Comparison of ENCODE assay signal across 1 cellular context in the genomic region with DNA sequence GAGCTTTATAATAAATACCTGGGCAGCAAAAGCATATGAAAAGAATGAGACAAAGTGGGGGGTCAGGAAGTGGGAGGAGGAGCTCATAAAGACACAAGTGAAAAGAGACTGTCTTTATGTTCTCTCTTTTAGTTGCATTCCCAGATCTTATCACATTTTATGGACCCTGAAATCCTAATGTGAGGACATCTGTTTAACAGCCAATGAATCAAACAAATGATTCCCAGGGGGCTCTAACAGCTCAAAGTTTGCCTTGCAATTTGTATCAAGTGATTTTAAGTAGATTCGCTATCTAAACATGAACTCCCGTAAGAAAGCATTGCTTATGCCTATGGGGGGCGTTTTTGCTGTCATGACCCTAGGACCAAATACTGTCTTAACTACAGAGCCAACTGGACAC.
TF ChIP-seq lines count a peak whose summit lies in the region.

No MANE protein-coding gene starts in this region.

TF ChIP-seq in H1, 55 proteins besides CTCF, POLR2A, EP300 and RAD21 (continued from another document):
- TF ChIP-seq, protein P1, sequence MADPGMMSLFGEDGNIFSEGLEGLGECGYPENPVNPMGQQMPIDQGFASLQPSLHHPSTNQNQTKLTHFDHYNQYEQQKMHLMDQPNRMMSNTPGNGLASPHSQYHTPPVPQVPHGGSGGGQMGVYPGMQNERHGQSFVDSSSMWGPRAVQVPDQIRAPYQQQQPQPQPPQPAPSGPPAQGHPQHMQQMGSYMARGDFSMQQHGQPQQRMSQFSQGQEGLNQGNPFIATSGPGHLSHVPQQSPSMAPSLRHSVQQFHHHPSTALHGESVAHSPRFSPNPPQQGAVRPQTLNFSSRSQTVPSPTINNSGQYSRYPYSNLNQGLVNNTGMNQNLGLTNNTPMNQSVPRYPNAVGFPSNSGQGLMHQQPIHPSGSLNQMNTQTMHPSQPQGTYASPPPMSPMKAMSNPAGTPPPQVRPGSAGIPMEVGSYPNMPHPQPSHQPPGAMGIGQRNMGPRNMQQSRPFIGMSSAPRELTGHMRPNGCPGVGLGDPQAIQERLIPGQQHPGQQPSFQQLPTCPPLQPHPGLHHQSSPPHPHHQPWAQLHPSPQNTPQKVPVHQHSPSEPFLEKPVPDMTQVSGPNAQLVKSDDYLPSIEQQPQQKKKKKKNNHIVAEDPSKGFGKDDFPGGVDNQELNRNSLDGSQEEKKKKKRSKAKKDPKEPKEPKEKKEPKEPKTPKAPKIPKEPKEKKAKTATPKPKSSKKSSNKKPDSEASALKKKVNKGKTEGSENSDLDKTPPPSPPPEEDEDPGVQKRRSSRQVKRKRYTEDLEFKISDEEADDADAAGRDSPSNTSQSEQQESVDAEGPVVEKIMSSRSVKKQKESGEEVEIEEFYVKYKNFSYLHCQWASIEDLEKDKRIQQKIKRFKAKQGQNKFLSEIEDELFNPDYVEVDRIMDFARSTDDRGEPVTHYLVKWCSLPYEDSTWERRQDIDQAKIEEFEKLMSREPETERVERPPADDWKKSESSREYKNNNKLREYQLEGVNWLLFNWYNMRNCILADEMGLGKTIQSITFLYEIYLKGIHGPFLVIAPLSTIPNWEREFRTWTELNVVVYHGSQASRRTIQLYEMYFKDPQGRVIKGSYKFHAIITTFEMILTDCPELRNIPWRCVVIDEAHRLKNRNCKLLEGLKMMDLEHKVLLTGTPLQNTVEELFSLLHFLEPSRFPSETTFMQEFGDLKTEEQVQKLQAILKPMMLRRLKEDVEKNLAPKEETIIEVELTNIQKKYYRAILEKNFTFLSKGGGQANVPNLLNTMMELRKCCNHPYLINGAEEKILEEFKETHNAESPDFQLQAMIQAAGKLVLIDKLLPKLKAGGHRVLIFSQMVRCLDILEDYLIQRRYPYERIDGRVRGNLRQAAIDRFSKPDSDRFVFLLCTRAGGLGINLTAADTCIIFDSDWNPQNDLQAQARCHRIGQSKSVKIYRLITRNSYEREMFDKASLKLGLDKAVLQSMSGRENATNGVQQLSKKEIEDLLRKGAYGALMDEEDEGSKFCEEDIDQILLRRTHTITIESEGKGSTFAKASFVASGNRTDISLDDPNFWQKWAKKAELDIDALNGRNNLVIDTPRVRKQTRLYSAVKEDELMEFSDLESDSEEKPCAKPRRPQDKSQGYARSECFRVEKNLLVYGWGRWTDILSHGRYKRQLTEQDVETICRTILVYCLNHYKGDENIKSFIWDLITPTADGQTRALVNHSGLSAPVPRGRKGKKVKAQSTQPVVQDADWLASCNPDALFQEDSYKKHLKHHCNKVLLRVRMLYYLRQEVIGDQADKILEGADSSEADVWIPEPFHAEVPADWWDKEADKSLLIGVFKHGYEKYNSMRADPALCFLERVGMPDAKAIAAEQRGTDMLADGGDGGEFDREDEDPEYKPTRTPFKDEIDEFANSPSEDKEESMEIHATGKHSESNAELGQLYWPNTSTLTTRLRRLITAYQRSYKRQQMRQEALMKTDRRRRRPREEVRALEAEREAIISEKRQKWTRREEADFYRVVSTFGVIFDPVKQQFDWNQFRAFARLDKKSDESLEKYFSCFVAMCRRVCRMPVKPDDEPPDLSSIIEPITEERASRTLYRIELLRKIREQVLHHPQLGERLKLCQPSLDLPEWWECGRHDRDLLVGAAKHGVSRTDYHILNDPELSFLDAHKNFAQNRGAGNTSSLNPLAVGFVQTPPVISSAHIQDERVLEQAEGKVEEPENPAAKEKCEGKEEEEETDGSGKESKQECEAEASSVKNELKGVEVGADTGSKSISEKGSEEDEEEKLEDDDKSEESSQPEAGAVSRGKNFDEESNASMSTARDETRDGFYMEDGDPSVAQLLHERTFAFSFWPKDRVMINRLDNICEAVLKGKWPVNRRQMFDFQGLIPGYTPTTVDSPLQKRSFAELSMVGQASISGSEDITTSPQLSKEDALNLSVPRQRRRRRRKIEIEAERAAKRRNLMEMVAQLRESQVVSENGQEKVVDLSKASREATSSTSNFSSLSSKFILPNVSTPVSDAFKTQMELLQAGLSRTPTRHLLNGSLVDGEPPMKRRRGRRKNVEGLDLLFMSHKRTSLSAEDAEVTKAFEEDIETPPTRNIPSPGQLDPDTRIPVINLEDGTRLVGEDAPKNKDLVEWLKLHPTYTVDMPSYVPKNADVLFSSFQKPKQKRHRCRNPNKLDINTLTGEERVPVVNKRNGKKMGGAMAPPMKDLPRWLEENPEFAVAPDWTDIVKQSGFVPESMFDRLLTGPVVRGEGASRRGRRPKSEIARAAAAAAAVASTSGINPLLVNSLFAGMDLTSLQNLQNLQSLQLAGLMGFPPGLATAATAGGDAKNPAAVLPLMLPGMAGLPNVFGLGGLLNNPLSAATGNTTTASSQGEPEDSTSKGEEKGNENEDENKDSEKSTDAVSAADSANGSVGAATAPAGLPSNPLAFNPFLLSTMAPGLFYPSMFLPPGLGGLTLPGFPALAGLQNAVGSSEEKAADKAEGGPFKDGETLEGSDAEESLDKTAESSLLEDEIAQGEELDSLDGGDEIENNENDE (IDR thresholded peaks at IDR 0.05; ENCODE audit: insufficient replicate concordance, low read length) = no peak
- TF ChIP-seq SP2 (IDR thresholded peaks at IDR 0.05; ENCODE audit: low read length) = no peak
- no peak for TF ChIP-seq SIX5 (IDR thresholded peaks at IDR 0.05; ENCODE audit: low read depth, low read length)
